In the genomic region with DNA sequence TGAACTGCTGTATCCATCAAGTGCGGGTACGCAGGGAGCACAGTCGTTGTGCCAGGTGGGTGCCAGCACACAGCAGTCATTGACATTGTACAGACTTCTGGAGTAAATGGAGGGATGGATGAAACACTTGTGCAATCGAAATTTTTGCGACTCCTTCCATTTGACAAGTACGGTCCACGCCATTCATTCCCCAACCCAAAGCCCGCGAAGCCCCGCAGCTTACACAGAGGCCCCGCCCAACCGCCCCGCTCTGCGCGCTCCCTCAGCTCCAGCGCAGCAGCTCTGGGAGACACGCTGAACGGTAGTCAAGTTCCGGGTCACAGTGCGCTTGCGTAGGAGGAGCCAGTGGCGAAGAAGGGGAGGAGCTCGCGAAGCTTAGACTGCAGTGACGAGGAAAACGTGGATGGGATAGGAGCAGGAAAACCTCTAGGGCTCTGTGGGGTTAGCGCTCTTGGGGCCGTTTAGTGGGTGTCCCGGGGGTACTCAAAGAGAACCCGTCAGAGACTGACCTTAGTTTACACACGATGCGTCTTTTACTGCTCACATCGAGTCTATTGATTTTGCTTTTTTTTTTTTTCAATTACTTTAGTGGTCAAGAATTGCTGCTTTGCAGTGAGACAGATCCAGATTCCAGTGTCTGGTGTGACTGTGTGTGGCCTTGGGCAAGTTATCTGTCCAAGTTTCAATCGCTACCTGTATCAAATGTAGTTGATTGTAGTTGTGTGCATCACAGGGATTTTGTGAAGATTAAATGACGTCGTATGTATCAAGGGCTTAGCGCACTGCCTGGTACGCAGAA, we compare ENCODE assay signal across 1 cellular context.
TF ChIP-seq lines count a peak whose summit lies in the region.

No MANE protein-coding gene starts in this region.

TF ChIP-seq in HepG2, 621 proteins besides CTCF, POLR2A, EP300 and RAD21 (continued from another document and continues in another):
- TF ChIP-seq, protein P1, sequence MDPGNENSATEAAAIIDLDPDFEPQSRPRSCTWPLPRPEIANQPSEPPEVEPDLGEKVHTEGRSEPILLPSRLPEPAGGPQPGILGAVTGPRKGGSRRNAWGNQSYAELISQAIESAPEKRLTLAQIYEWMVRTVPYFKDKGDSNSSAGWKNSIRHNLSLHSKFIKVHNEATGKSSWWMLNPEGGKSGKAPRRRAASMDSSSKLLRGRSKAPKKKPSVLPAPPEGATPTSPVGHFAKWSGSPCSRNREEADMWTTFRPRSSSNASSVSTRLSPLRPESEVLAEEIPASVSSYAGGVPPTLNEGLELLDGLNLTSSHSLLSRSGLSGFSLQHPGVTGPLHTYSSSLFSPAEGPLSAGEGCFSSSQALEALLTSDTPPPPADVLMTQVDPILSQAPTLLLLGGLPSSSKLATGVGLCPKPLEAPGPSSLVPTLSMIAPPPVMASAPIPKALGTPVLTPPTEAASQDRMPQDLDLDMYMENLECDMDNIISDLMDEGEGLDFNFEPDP (CRISPR knock-in tag; conservative IDR thresholded peaks at IDR 0.05): no peak
- TF ChIP-seq, protein P2, sequence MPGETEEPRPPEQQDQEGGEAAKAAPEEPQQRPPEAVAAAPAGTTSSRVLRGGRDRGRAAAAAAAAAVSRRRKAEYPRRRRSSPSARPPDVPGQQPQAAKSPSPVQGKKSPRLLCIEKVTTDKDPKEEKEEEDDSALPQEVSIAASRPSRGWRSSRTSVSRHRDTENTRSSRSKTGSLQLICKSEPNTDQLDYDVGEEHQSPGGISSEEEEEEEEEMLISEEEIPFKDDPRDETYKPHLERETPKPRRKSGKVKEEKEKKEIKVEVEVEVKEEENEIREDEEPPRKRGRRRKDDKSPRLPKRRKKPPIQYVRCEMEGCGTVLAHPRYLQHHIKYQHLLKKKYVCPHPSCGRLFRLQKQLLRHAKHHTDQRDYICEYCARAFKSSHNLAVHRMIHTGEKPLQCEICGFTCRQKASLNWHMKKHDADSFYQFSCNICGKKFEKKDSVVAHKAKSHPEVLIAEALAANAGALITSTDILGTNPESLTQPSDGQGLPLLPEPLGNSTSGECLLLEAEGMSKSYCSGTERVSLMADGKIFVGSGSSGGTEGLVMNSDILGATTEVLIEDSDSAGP (CRISPR knock-in tag; IDR thresholded peaks at IDR 0.05; ENCODE audit: borderline replicate concordance): peak; percentile 47; the same call in 1 of the 2 replicates
- TF ChIP-seq MAZ (IDR thresholded peaks at IDR 0.05; ENCODE audit: borderline replicate concordance, low read depth, low read length) (no peak), MAZ (CRISPR knock-in tag; IDR thresholded peaks at IDR 0.05; ENCODE audit: low read depth) (peak; percentile 38; the same call in 1 of the 2 replicates), MXI1 (IDR thresholded peaks at IDR 0.05; ENCODE audit: borderline replicate concordance, low read depth, low read length) (no peak; the same call in 2 of the 3 replicates), BCL6 (CRISPR knock-in tag; IDR thresholded peaks at IDR 0.05) (no peak; the same call in 1 of the 2 replicates), ZNF264 (CRISPR knock-in tag; IDR thresholded peaks at IDR 0.05) (no peak), SIX1 (CRISPR knock-in tag; IDR thresholded peaks at IDR 0.05; ENCODE audit: borderline replicate concordance) (no peak), KLF11 (CRISPR knock-in tag; IDR thresholded peaks at IDR 0.05) (no peak), FIP1L1 (IDR thresholded peaks at IDR 0.05; ENCODE audit: borderline replicate concordance, insufficient read depth, low read depth, low read length) (no peak), NR1H2 (CRISPR knock-in tag; IDR thresholded peaks at IDR 0.05; ENCODE audit: borderline replicate concordance, low read depth) (no peak), ZNF121 (CRISPR knock-in tag; IDR thresholded peaks at IDR 0.05) (peak; percentile 7; the same call in 1 of the 2 replicates), KLF12 (CRISPR knock-in tag; IDR thresholded peaks at IDR 0.05; ENCODE audit: borderline replicate concordance) (no peak; the same call in 1 of the 2 replicates), ZNF879 (CRISPR knock-in tag; IDR thresholded peaks at IDR 0.05) (no peak), CCDC6 (CRISPR knock-in tag; IDR thresholded peaks at IDR 0.05) (no peak), CAMTA2 (CRISPR knock-in tag; IDR thresholded peaks at IDR 0.05; ENCODE audit: borderline replicate concordance) (no peak), CREM (IDR thresholded peaks at IDR 0.05) (no peak; the same call in 1 of the 2 replicates), CREM (CRISPR knock-in tag; IDR thresholded peaks at IDR 0.05) (no peak), POLR2AphosphoS5 (IDR thresholded peaks at IDR 0.05; ENCODE audit: low read depth, low read length) (peak; percentile 90), NFE2 (CRISPR knock-in tag; IDR thresholded peaks at IDR 0.05) (no peak), KDM2A (CRISPR knock-in tag; IDR thresholded peaks at IDR 0.05; ENCODE audit: borderline replicate concordance, low read depth) (peak; percentile 77; the same call in 1 of the 2 replicates), SMAD1 (CRISPR knock-in tag; IDR thresholded peaks at IDR 0.05; ENCODE audit: borderline replicate concordance, low read depth) (no peak), NFIC (IDR thresholded peaks at IDR 0.05; ENCODE audit: low read length) (no peak)
- TF ChIP-seq, protein P3, sequence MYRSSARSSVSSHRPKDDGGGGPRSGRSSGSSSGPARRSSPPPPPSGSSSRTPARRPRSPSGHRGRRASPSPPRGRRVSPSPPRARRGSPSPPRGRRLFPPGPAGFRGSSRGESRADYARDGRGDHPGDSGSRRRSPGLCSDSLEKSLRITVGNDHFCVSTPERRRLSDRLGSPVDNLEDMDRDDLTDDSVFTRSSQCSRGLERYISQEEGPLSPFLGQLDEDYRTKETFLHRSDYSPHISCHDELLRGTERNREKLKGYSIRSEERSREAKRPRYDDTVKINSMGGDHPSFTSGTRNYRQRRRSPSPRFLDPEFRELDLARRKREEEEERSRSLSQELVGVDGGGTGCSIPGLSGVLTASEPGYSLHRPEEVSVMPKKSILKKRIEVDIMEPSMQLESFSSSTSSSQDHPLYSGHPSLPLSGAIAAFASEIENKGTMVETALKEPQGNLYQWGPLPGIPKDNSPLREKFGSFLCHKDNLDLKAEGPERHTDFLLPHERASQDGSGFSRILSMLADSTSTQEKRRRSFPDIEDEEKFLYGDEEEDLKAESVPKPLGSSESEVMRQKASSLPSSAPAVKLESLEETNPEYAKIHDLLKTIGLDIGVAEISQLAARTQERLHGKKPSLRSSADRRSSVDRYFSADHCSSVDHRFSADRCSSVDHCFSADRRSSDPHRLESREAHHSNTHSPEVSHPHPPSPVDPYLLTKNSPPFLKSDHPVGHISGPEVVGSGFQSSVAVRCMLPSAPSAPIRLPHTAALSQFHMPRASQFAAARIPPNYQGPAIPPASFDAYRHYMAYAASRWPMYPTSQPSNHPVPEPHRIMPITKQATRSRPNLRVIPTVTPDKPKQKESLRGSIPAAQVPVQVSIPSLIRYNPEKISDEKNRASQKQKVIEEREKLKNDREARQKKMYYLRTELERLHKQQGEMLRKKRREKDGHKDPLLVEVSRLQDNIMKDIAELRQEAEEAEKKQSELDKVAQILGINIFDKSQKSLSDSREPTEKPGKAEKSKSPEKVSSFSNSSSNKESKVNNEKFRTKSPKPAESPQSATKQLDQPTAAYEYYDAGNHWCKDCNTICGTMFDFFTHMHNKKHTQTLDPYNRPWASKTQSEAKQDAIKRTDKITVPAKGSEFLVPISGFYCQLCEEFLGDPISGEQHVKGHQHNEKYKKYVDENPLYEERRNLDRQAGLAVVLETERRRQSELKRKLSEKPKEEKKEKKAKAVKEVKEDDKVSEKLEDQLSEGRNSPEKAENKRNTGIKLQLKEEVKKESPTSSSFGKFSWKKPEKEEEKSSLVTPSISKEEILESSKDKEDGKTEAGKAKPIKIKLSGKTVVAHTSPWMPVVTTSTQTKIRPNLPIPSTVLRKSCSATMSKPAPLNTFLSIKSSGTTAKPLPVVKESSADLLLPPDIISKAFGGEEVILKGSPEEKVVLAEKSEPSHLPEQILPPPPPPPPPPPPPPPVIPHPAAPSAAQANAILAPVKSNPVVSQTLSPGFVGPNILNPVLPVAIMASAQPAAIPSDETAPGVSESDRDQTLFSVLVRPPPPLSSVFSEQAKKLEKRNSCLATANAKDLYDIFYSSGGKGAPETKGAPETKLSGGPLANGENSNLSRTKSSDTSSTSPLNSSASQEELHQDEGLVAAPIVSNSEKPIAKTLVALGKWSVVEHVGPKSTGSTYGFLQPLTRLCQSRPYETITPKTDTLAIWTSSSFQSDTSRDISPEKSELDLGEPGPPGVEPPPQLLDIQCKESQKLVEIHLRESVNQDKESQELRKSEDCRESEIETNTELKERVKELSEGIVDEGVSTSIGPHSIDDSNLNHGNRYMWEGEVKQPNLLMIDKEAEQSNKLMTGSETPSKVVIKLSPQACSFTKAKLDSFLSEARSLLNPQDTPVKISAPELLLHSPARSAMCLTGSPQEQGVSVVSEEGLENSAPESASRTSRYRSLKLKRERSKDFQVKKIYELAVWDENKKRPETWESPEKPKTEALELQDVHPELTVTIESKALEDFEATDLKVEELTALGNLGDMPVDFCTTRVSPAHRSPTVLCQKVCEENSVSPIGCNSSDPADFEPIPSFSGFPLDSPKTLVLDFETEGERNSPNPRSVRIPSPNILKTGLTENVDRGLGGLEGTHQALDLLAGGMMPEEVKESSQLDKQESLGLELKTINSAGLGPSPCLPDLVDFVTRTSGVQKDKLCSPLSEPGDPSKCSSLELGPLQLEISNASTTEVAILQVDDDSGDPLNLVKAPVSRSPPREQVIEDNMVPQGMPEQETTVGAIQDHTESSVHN (CRISPR knock-in tag; IDR thresholded peaks at IDR 0.05): 0 out of 2 replicates have a peak, but pooled peaks have one; percentile 77
- TF ChIP-seq, protein P4, sequence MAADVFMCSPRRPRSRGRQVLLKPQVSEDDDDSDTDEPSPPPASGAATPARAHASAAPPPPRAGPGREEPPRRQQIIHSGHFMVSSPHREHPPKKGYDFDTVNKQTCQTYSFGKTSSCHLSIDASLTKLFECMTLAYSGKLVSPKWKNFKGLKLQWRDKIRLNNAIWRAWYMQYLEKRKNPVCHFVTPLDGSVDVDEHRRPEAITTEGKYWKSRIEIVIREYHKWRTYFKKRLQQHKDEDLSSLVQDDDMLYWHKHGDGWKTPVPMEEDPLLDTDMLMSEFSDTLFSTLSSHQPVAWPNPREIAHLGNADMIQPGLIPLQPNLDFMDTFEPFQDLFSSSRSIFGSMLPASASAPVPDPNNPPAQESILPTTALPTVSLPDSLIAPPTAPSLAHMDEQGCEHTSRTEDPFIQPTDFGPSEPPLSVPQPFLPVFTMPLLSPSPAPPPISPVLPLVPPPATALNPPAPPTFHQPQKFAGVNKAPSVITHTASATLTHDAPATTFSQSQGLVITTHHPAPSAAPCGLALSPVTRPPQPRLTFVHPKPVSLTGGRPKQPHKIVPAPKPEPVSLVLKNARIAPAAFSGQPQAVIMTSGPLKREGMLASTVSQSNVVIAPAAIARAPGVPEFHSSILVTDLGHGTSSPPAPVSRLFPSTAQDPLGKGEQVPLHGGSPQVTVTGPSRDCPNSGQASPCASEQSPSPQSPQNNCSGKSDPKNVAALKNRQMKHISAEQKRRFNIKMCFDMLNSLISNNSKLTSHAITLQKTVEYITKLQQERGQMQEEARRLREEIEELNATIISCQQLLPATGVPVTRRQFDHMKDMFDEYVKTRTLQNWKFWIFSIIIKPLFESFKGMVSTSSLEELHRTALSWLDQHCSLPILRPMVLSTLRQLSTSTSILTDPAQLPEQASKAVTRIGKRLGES (CRISPR knock-in tag; IDR thresholded peaks at IDR 0.05; ENCODE audit: borderline replicate concordance): no peak
- TF ChIP-seq, protein P5, sequence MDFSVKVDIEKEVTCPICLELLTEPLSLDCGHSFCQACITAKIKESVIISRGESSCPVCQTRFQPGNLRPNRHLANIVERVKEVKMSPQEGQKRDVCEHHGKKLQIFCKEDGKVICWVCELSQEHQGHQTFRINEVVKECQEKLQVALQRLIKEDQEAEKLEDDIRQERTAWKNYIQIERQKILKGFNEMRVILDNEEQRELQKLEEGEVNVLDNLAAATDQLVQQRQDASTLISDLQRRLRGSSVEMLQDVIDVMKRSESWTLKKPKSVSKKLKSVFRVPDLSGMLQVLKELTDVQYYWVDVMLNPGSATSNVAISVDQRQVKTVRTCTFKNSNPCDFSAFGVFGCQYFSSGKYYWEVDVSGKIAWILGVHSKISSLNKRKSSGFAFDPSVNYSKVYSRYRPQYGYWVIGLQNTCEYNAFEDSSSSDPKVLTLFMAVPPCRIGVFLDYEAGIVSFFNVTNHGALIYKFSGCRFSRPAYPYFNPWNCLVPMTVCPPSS (IDR thresholded peaks at IDR 0.05): no peak
- TF ChIP-seq, protein P6, sequence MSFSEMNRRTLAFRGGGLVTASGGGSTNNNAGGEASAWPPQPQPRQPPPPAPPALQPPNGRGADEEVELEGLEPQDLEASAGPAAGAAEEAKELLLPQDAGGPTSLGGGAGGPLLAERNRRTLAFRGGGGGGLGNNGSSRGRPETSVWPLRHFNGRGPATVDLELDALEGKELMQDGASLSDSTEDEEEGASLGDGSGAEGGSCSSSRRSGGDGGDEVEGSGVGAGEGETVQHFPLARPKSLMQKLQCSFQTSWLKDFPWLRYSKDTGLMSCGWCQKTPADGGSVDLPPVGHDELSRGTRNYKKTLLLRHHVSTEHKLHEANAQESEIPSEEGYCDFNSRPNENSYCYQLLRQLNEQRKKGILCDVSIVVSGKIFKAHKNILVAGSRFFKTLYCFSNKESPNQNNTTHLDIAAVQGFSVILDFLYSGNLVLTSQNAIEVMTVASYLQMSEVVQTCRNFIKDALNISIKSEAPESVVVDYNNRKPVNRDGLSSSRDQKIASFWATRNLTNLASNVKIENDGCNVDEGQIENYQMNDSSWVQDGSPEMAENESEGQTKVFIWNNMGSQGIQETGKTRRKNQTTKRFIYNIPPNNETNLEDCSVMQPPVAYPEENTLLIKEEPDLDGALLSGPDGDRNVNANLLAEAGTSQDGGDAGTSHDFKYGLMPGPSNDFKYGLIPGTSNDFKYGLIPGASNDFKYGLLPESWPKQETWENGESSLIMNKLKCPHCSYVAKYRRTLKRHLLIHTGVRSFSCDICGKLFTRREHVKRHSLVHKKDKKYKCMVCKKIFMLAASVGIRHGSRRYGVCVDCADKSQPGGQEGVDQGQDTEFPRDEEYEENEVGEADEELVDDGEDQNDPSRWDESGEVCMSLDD (CRISPR knock-in tag; IDR thresholded peaks at IDR 0.05; ENCODE audit: borderline replicate concordance): no peak; the same call in 1 of the 2 replicates
- TF ChIP-seq, protein P7, sequence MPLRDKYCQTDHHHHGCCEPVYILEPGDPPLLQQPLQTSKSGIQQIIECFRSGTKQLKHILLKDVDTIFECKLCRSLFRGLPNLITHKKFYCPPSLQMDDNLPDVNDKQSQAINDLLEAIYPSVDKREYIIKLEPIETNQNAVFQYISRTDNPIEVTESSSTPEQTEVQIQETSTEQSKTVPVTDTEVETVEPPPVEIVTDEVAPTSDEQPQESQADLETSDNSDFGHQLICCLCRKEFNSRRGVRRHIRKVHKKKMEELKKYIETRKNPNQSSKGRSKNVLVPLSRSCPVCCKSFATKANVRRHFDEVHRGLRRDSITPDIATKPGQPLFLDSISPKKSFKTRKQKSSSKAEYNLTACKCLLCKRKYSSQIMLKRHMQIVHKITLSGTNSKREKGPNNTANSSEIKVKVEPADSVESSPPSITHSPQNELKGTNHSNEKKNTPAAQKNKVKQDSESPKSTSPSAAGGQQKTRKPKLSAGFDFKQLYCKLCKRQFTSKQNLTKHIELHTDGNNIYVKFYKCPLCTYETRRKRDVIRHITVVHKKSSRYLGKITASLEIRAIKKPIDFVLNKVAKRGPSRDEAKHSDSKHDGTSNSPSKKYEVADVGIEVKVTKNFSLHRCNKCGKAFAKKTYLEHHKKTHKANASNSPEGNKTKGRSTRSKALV (CRISPR knock-in tag; IDR thresholded peaks at IDR 0.05): peak; percentile 53; the same call in 1 of the 2 replicates
